ENCODE assay signal across 6 cellular contexts in genomic region chr2:15407666-15408065, GRCh38.
"Had no signal": no experiment of that assay in that cellular context is flagged by ENCODE, and none has a peak within 500 bp of the region (broad histone marks: within the 10 kb centered on the region; RNA-seq: fewer than 3 reads in every experiment).

No MANE protein-coding gene starts in this region.

- H3K27ac ChIP-seq: HL-60, KMS-11 had no signal

- FAIRE-seq: HTR-8/SVneo had no signal

- H3K9ac ChIP-seq: KMS-11 had no signal

- DNase-seq: IMR-90, KBM-7, KG1 had no signal

- H3K4me2 ChIP-seq: KMS-11 had no signal
